In genomic region chr2:54617409-54617808, GRCh38 we compare ENCODE assay signal across 21 cellular contexts.
DNase-seq lines count a peak whose midpoint lies in the region; ATAC-seq, FAIRE-seq and TF ChIP-seq lines count a peak whose summit lies in the region.
"Had no signal": no experiment of that assay in that cellular context is flagged by ENCODE, and none has a peak within 500 bp of the region (broad histone marks: within the 10 kb centered on the region; RNA-seq: fewer than 3 reads in every experiment).

No MANE protein-coding gene starts in this region.

- H2BK120ac ChIP-seq in trophoblast cell (ENCODE audit: insufficient read depth, low read length, poor library complexity) = no peak overlapping the region

- H3K9ac ChIP-seq in kidney (ENCODE audit: low read length in 2 of 2) (peak overlapping the region in 1 of 2 donors; percentile 20), trophoblast cell (ENCODE audit: low read length) (no peak overlapping the region)

- no peak for DNase-seq in heart left ventricle
- DNase-seq in left cardiac atrium = no peak
- no peak for DNase-seq in kidney
- no peak for DNase-seq in trophoblast cell
- no peak for DNase-seq in ovary
- no peak for DNase-seq in DMS114 treated with DMSO at 0.1 percent for 48 hours (lab: John Stamatoyannopoulos, UW; ENCODE audit: unreplicated experiment)
- DNase-seq in activated naive CD4-positive, alpha-beta T cell (lab: John Stamatoyannopoulos, UW) = no peak
- DNase-seq in brain microvascular endothelial cell = no peak
- DNase-seq: COR-L47, DMS53, H9, IMR-90, Kasumi-1, NCI-H1930, NCI-H2171 treated with DMSO at 0.1 percent for 48 hours, NCI-H510A, Right ventricle myocardium superior had no signal

- no peaks in the 10 kb centered on the region for H3K79me1 ChIP-seq in trophoblast cell (ENCODE audit: low read length)

- H3K27ac ChIP-seq in heart left ventricle = peak overlapping the region in 10 of 12 donors; percentile 14 to 78 (median 74)
- H3K27ac ChIP-seq in kidney (ENCODE audit: low read depth in 2 of 2, low read length in 2 of 2) = peak overlapping the region; percentile 12 to 34
- H3K27ac ChIP-seq in trophoblast cell (ENCODE audit: low read depth, low read length) = no peak overlapping the region
- no peak overlapping the region for H3K27ac ChIP-seq in ovary
- no peak overlapping the region for H3K27ac ChIP-seq in brain microvascular endothelial cell
- H3K27ac ChIP-seq: C4-2B had no signal

- no peak overlapping the region for H3K4me2 ChIP-seq in trophoblast cell (ENCODE audit: low read length)

- no peak overlapping the region for H2BK5ac ChIP-seq in trophoblast cell (ENCODE audit: low read depth, low read length, poor library complexity)

- in situ Hi-C loops in brain microvascular endothelial cell (cut with HindIII; ENCODE audit: low pct_ligation_motif_present, low sequenced_read_pairs) = no loop called here

- H3K23ac ChIP-seq in trophoblast cell (ENCODE audit: low read length) = peak overlapping the region; percentile 67

- H3K9me3 ChIP-seq in heart left ventricle (no peaks in the 10 kb centered on the region), kidney (ENCODE audit: control insufficient read depth in 1 of 2, low read length in 2 of 2) (no peaks in the 10 kb centered on the region), trophoblast cell (ENCODE audit: insufficient read depth, low read depth, low read length) (no peaks in the 10 kb centered on the region), ovary (no peaks in the 10 kb centered on the region)

- H2BK12ac ChIP-seq in trophoblast cell (ENCODE audit: low read length) = no peak overlapping the region

- TF ChIP-seq CTCF in heart left ventricle (IDR thresholded peaks at IDR 0.05) = peak in 1 of 12 donors; percentile 9
- no peak for TF ChIP-seq CTCF in kidney (IDR thresholded peaks at IDR 0.05; ENCODE audit: borderline replicate concordance, extremely low read depth, insufficient read depth)
- TF ChIP-seq CTCF in ovary (IDR thresholded peaks at IDR 0.05) = no peak
- no peak for TF ChIP-seq CTCF in brain microvascular endothelial cell (IDR thresholded peaks at IDR 0.05; ENCODE audit: low read depth, low read length, missing control alignments)

- no peak overlapping the region for H4K91ac ChIP-seq in trophoblast cell (ENCODE audit: low read depth, low read length)

- no peak for ATAC-seq in heart left ventricle
- ATAC-seq in left cardiac atrium = no peak
- ATAC-seq: GM12878, Panc1 had no signal

- H3K36me3 ChIP-seq in heart left ventricle = peaks cover 0 to 97% (median 79%) of the 10 kb centered on the region in 9 donors
- peaks cover 37 to 71% of the 10 kb centered on the region in 2 donors for H3K36me3 ChIP-seq in kidney (ENCODE audit: control insufficient read depth in 1 of 2, insufficient read depth in 2 of 2, low read length in 2 of 2)
- H3K36me3 ChIP-seq in trophoblast cell (ENCODE audit: control insufficient read depth in 1 of 2, insufficient read depth in 2 of 2, low read length in 2 of 2) = peaks cover 16 to 39% of the 10 kb centered on the region in 2 experiments
- no peaks in the 10 kb centered on the region for H3K36me3 ChIP-seq in ovary
- H3K36me3 ChIP-seq in brain microvascular endothelial cell (replicated peaks) = peaks cover 68% of the 10 kb centered on the region

- WGBS in heart left ventricle, 4 donors = 35 to 47% (median 40%) methylated on average over 7 of the region's 7 CpGs
- no CpG with 5 or more reads among the region's 7 CpGs for WGBS in trophoblast cell (ENCODE audit: extremely low coverage, insufficient coverage, insufficient read length)
- WGBS in ovary, 3 donors = 10 to 42% (median 22%) methylated on average over 7 of the region's 7 CpGs

- no peak overlapping the region for H3K18ac ChIP-seq in trophoblast cell (ENCODE audit: low read length)

- no peak overlapping the region for H3K4ac ChIP-seq in trophoblast cell (ENCODE audit: low read depth, low read length)

- no peak for TF ChIP-seq EP300 in ovary (IDR thresholded peaks at IDR 0.05)

- FAIRE-seq in kidney (lab: Jason Lieb, UNC) = no peak
- FAIRE-seq: GM12878, GM18507 had no signal

- no peaks in the 10 kb centered on the region for H3K27me3 ChIP-seq in heart left ventricle
- no peaks in the 10 kb centered on the region for H3K27me3 ChIP-seq in trophoblast cell (ENCODE audit: insufficient read depth, low read length)
- no peaks in the 10 kb centered on the region for H3K27me3 ChIP-seq in ovary
- H3K27me3 ChIP-seq in brain microvascular endothelial cell (replicated peaks) = no peaks in the 10 kb centered on the region

- intact Hi-C loops in heart left ventricle (cut with DNase I) (loop anchor here in 1 of 10 donors (5.0 kb wide), 1 partner anchor 90 kb away; no protein-coding TSS in a partner anchor), left cardiac atrium (cut with DNase I) (loop anchor here in 1 of 2 donors (10.0 kb wide), 1 partner anchor 93 kb away; no protein-coding TSS in a partner anchor), kidney (cut with DNase I) (no loop called here), ovary (cut with DNase I) (no loop called here)

- H3K79me2 ChIP-seq in trophoblast cell (ENCODE audit: control insufficient read depth, insufficient read depth, low read length, poor library complexity) = no peaks in the 10 kb centered on the region

- H3K4me3 ChIP-seq in heart left ventricle (no peak overlapping the region), kidney (ENCODE audit: low read length in 2 of 2) (no peak overlapping the region), trophoblast cell (ENCODE audit: low read depth, low read length) (no peak overlapping the region), ovary (no peak overlapping the region), brain microvascular endothelial cell (ENCODE audit: low read depth, low read length) (no peak overlapping the region)
- H3K4me3 ChIP-seq: GM12878 had no signal

- no peak overlapping the region for H3K14ac ChIP-seq in trophoblast cell (ENCODE audit: low read length)

- TF ChIP-seq POLR2A in heart left ventricle (IDR thresholded peaks at IDR 0.05) (no peak), ovary (IDR thresholded peaks at IDR 0.05) (no peak)

- no peak overlapping the region for H2AFZ ChIP-seq in trophoblast cell (ENCODE audit: insufficient read depth, low read length, poor library complexity)

- no peak overlapping the region for H2AK5ac ChIP-seq in trophoblast cell (ENCODE audit: low read length)

- no peak overlapping the region for H4K8ac ChIP-seq in trophoblast cell (ENCODE audit: low read depth, low read length)

- no peak overlapping the region for H4K12ac ChIP-seq in trophoblast cell (ENCODE audit: low read depth, low read length)

- H3K4me1 ChIP-seq in heart left ventricle (peaks cover 28 to 90% (median 79%) of the 10 kb centered on the region in 12 donors), kidney (ENCODE audit: control insufficient read depth in 1 of 2, insufficient read depth in 1 of 2, low read depth in 1 of 2, low read length in 2 of 2) (peaks cover 24 to 44% of the 10 kb centered on the region in 2 donors), trophoblast cell (ENCODE audit: control insufficient read depth in 1 of 2, insufficient read depth in 2 of 2, low read length in 2 of 2) (no peaks in the 10 kb centered on the region), ovary (ENCODE audit: insufficient read depth) (peaks cover 14% of the 10 kb centered on the region)

Comparison
In these comparisons a context has a peak if more than half of its experiments do, and no peak if none do; other contexts are left out.
1. H3K27ac ChIP-seq: peak in heart left ventricle (10 of 12) and kidney (2 of 2); none in trophoblast cell (single experiment), ovary (0 of 2) and brain microvascular endothelial cell (single experiment).